21 cellular contexts compared by ENCODE assay signal in genomic region chr9:33443047-33443446, GRCh38. TPM values are rescaled to one million over a fixed set of nuclear protein-coding genes. Genes with fewer than 3 reads are reported as not detected.
A peak's percentile ranks its signal among the peaks of the same experiment; 100 is the strongest.
DNase-seq lines count a peak whose midpoint lies in the region; ATAC-seq and TF ChIP-seq lines count a peak whose summit lies in the region.
"Had no signal": no experiment of that assay in that cellular context is flagged by ENCODE, and none has a peak within 500 bp of the region (broad histone marks: within the 10 kb centered on the region; RNA-seq: fewer than 3 reads in every experiment).

No MANE protein-coding gene starts in this region.

- no peak for TF ChIP-seq EP300 in upper lobe of left lung (IDR thresholded peaks at IDR 0.05)

- H3K27me3 ChIP-seq in lower lobe of right lung (ENCODE audit: low read depth) (no peaks in the 10 kb centered on the region), vagina (no peaks in the 10 kb centered on the region), upper lobe of left lung (no peaks in the 10 kb centered on the region)
- H3K27me3 ChIP-seq: body of pancreas, right atrium auricular region had no signal

- intact Hi-C loops in lower lobe of right lung (cut with DNase I) (no loop called here), vagina (cut with DNase I) (no loop called here)

- peak overlapping the region; percentile 31 for H3K27ac ChIP-seq in lower lobe of right lung
- peak overlapping the region; percentile 4 for H3K27ac ChIP-seq in vagina
- H3K27ac ChIP-seq in upper lobe of left lung = peak overlapping the region in 1 of 4 donors; percentile 40
- H3K27ac ChIP-seq: body of pancreas, right atrium auricular region had no signal

- peak; percentile 26 for DNase-seq in SIG-M5 treated with dmso at 0.1 percent for 504 hours (lab: John Stamatoyannopoulos, UW; ENCODE audit: unreplicated experiment)
- no peak for DNase-seq in SIG-M5 (lab: John Stamatoyannopoulos, UW)
- peak; percentile 58 for DNase-seq in choroid plexus epithelial cell (ENCODE audit: low read depth)
- DNase-seq in lower lobe of right lung = peak; percentile 57
- DNase-seq in vagina (ENCODE audit: extremely low spot score in 2 of 2) = no peak
- DNase-seq in activated CD8-positive, alpha-beta memory T cell treated with anti-CD3 and anti-CD28 coated beads, Interleukin-2, amount 50 U/mL, for 48 hours = no peak
- no peak for DNase-seq in upper lobe of left lung
- no peak for DNase-seq in GM19240 (ENCODE audit: insufficient read length, low spot score)
- DNase-seq: activated CD8-positive, alpha-beta memory T cell treated with anti-CD3 and anti-CD28 coated beads, Interleukin-2, amount 50 U/mL, for 4 hours; activated naive CD4-positive, alpha-beta T cell treated with anti-CD3 and anti-CD28 coated beads, Interleukin-2, amount 10 ng/mL, durations not matched to agents 7 days and 5 days; natural killer cell; NCI-H2081; NCI-H748 treated with DMSO at 0.1 percent for 48 hours; stimulated activated CD4-positive, alpha-beta T cell treated with anti-CD3 and anti-CD28 coated beads, Interleukin-2, amount 100 ng/mL, for 24 hours had no signal

- TF ChIP-seq POLR2A in vagina (IDR thresholded peaks at IDR 0.05) (no peak), upper lobe of left lung (IDR thresholded peaks at IDR 0.05) (no peak)

- no peak overlapping the region for H3K4me3 ChIP-seq in choroid plexus epithelial cell (ENCODE audit: low read depth, low read length)
- H3K4me3 ChIP-seq in lower lobe of right lung = peak overlapping the region; percentile 69
- H3K4me3 ChIP-seq in vagina = no peak overlapping the region
- H3K4me3 ChIP-seq in upper lobe of left lung = no peak overlapping the region
- H3K4me3 ChIP-seq: body of pancreas, right atrium auricular region had no signal

- TF ChIP-seq CTCF in choroid plexus epithelial cell (conservative IDR thresholded peaks at IDR 0.05; ENCODE audit: low read depth, low read length) (no peak), lower lobe of right lung (IDR thresholded peaks at IDR 0.05) (no peak), vagina (IDR thresholded peaks at IDR 0.05) (no peak), upper lobe of left lung (IDR thresholded peaks at IDR 0.05) (no peak)

- ATAC-seq in lower lobe of right lung (no peak), upper lobe of left lung (ENCODE audit: low FRiP score in 2 of 2) (no peak)
- ATAC-seq: activated CD4-positive, CD25-positive, alpha-beta regulatory T cell treated with anti-CD3 and anti-CD28 coated beads, Interleukin-2, amount 50 U/mL, for 24 hours; body of pancreas; natural killer cell had no signal

- H3K9me3 ChIP-seq in lower lobe of right lung = no peaks in the 10 kb centered on the region
- H3K9me3 ChIP-seq in vagina = no peaks in the 10 kb centered on the region
- no peaks in the 10 kb centered on the region for H3K9me3 ChIP-seq in upper lobe of left lung
- H3K9me3 ChIP-seq: body of pancreas, right atrium auricular region had no signal

- H3K36me3 ChIP-seq in lower lobe of right lung (peaks cover 30% of the 10 kb centered on the region), vagina (no peaks in the 10 kb centered on the region), upper lobe of left lung (peaks cover 0 to 14% (median 10%) of the 10 kb centered on the region in 4 donors)

- 79 to 88% methylated on average over 9 of the region's 9 CpGs for WGBS in upper lobe of left lung, 2 donors

- H3K4me1 ChIP-seq in lower lobe of right lung (peaks cover 64% of the 10 kb centered on the region), vagina (peaks cover 25% of the 10 kb centered on the region), upper lobe of left lung (peaks cover 12 to 44% (median 39%) of the 10 kb centered on the region in 4 donors)

RNA-seq across cellular contexts. Expression of gene AQP3, which starts 4.3 kb away (rescaled TPM):
- 357 TPM for total RNA-seq in lower lobe of right lung
- 868 TPM for total RNA-seq in vagina
- total RNA-seq in upper lobe of left lung = 100 to 1,000 TPM in 5 of 6 donors, 10 to 100 TPM in 1; 62.5 to 468 (median 201) TPM
- total RNA-seq: frontal cortex had no signal

RNA-seq across cellular contexts. Expression of gene NOL6, which starts 30.7 kb away (rescaled TPM):
- total RNA-seq in lower lobe of right lung (27.6 TPM), vagina (25.3 TPM), upper lobe of left lung (10 to 100 TPM; 17.8 to 47.6 (median 31.9) TPM)

RNA-seq across cellular contexts. Expression of gene AQP7, which starts 40.7 kb away (rescaled TPM):
- 3.7 TPM for total RNA-seq in lower lobe of right lung
- 6.4 TPM for total RNA-seq in vagina
- total RNA-seq in upper lobe of left lung = 10 to 100 TPM in 1 of 6 donors, 1 to 10 TPM in 5; 2.1 to 23.0 (median 4.8) TPM
- total RNA-seq: A172, frontal cortex, H9, natural killer cell, temporal lobe had no signal

Comparison
In these comparisons a context has a peak if more than half of its experiments do, and no peak if none do; other contexts are left out.
1. DNase-seq: peak in SIG-M5 treated with dmso at 0.1 percent for 504 hours (single experiment), choroid plexus epithelial cell (single experiment) and lower lobe of right lung (single experiment); none in SIG-M5 (single experiment), vagina (0 of 2), activated CD8-positive, alpha-beta memory T cell treated with anti-CD3 and anti-CD28 coated beads, Interleukin-2, amount 50 U/mL, for 48 hours (single experiment), upper lobe of left lung (0 of 2) and GM19240 (single experiment).